ENCODE assay signal across 9 cellular contexts in genomic region chr10:68992721-68993440, GRCh38. TPM values are rescaled to one million over a fixed set of nuclear protein-coding genes. Genes with fewer than 3 reads are reported as not detected.
DNase-seq lines count a peak whose midpoint lies in the region; ATAC-seq and TF ChIP-seq lines count a peak whose summit lies in the region.
"Had no signal": no experiment of that assay in that cellular context is flagged by ENCODE, and none has a peak within 500 bp of the region (broad histone marks: within the 10 kb centered on the region; RNA-seq: fewer than 3 reads in every experiment).

No MANE protein-coding gene starts in this region.

- H3K27me3 ChIP-seq in RWPE2 (ENCODE audit: insufficient read depth, poor library complexity, severe bottlenecking) (no peaks in the 10 kb centered on the region), trophoblast cell (ENCODE audit: insufficient read depth, low read length) (no peaks in the 10 kb centered on the region)

- H3K36me3 ChIP-seq in RWPE2 (ENCODE audit: low read depth) (peaks cover 42% of the 10 kb centered on the region), trophoblast cell (ENCODE audit: control insufficient read depth in 1 of 2, insufficient read depth in 2 of 2, low read length in 2 of 2) (no peaks in the 10 kb centered on the region)

- H3K79me1 ChIP-seq in trophoblast cell (ENCODE audit: low read length): peaks cover 3% of the 10 kb centered on the region

- H2BK120ac ChIP-seq in trophoblast cell (ENCODE audit: insufficient read depth, low read length, poor library complexity): no peak overlapping the region

- H3K18ac ChIP-seq in trophoblast cell (ENCODE audit: low read length): no peak overlapping the region

- no peak overlapping the region for H2BK5ac ChIP-seq in trophoblast cell (ENCODE audit: low read depth, low read length, poor library complexity)

- H3K4me2 ChIP-seq in trophoblast cell (ENCODE audit: low read length): no peak overlapping the region

- peaks cover 29% of the 10 kb centered on the region for H3K4me1 ChIP-seq in RWPE2 (ENCODE audit: insufficient read depth, poor library complexity, severe bottlenecking)
- H3K4me1 ChIP-seq in trophoblast cell (ENCODE audit: control insufficient read depth in 1 of 2, insufficient read depth in 2 of 2, low read length in 2 of 2): peaks cover 0 to 6% of the 10 kb centered on the region in 2 experiments

- WGBS in trophoblast cell (ENCODE audit: extremely low coverage, insufficient coverage, insufficient read length): no CpG with 5 or more reads among the region's 2 CpGs

- H4K12ac ChIP-seq in trophoblast cell (ENCODE audit: low read depth, low read length): no peak overlapping the region

- no peak for TF ChIP-seq CTCF in AG10803 (conservative IDR thresholded peaks at IDR 0.05; ENCODE audit: low read length)
- TF ChIP-seq CTCF in RWPE2 (IDR thresholded peaks at IDR 0.05; ENCODE audit: poor library complexity, severe bottlenecking): no peak

- H3K4me3 ChIP-seq in AG10803 (ENCODE audit: low read length) (peak overlapping the region; percentile 17), RWPE2 (ENCODE audit: severe bottlenecking) (no peak overlapping the region), trophoblast cell (ENCODE audit: low read depth, low read length) (no peak overlapping the region)

- H3K23ac ChIP-seq in trophoblast cell (ENCODE audit: low read length): no peak overlapping the region

- H3K27ac ChIP-seq in RWPE2 (ENCODE audit: poor library complexity, severe bottlenecking) (peak overlapping the region; percentile 7), trophoblast cell (ENCODE audit: low read depth, low read length) (no peak overlapping the region)

- peak overlapping the region; percentile 10 for H3K4ac ChIP-seq in trophoblast cell (ENCODE audit: low read depth, low read length)

- peaks cover 3% of the 10 kb centered on the region for H3K79me2 ChIP-seq in trophoblast cell (ENCODE audit: control insufficient read depth, insufficient read depth, low read length, poor library complexity)

- no peak overlapping the region for H3K14ac ChIP-seq in trophoblast cell (ENCODE audit: low read length)

- H3K9ac ChIP-seq in trophoblast cell (ENCODE audit: low read length): no peak overlapping the region

- no peak overlapping the region for H2AFZ ChIP-seq in trophoblast cell (ENCODE audit: insufficient read depth, low read length, poor library complexity)

- no peak overlapping the region for H2BK12ac ChIP-seq in trophoblast cell (ENCODE audit: low read length)

- no peak for ATAC-seq in RWPE2 (ENCODE audit: low read depth)
- no peak for ATAC-seq in HG02763 (IDR thresholded peaks at IDR 0.05; ENCODE audit: unreplicated experiment)
- no peak for ATAC-seq in HG03457 (IDR thresholded peaks at IDR 0.05; ENCODE audit: unreplicated experiment)

- no peak overlapping the region for H4K8ac ChIP-seq in trophoblast cell (ENCODE audit: low read depth, low read length)

- H4K91ac ChIP-seq in trophoblast cell (ENCODE audit: low read depth, low read length): no peak overlapping the region

- DNase-seq in AG10803 (ENCODE audit: low read depth): peak; percentile 98
- DNase-seq in RWPE2 (ENCODE audit: low spot score): no peak
- DNase-seq in fibroblast of peridontal ligament (ENCODE audit: extremely low read depth): peak; percentile 95
- no peak for DNase-seq in trophoblast cell
- no peak for DNase-seq in NCI-H128 (lab: John Stamatoyannopoulos, UW; ENCODE audit: unreplicated experiment)
- no peak for DNase-seq in activated effector memory CD4-positive, alpha-beta T cell treated with anti-CD3 and anti-CD28 coated beads, Interleukin-2, amount 50 U/mL, for 16 hours
- DNase-seq: activated CD4-positive, alpha-beta T cell treated with anti-CD3 and anti-CD28 coated beads, Interleukin-2, amount 10 ng/mL, durations not matched to agents 24 days and 14 days had no signal

- H2AK5ac ChIP-seq in trophoblast cell (ENCODE audit: low read length): no peak overlapping the region

- H3K9me3 ChIP-seq in RWPE2 (ENCODE audit: severe bottlenecking): no peaks in the 10 kb centered on the region
- no peaks in the 10 kb centered on the region for H3K9me3 ChIP-seq in trophoblast cell (ENCODE audit: insufficient read depth, low read depth, low read length)

RNA-seq across cellular contexts. Expression of gene KIFBP, which starts 4.3 kb away (rescaled TPM):
- 17.9 and 18.2 TPM in 2 replicates for polyA plus RNA-seq in trophoblast cell (2013)

RNA-seq across cellular contexts. Expression of gene DDX21, which starts 36.9 kb away (rescaled TPM):
- 117 and 122 TPM in 2 replicates for polyA plus RNA-seq in trophoblast cell (2013)

Comparison
In these comparisons a context has a peak if more than half of its experiments do, and no peak if none do; other contexts are left out.
1. DNase-seq: peak in AG10803 (single experiment) and fibroblast of peridontal ligament (single experiment); none in RWPE2 (single experiment), trophoblast cell (0 of 2), NCI-H128 (single experiment) and activated effector memory CD4-positive, alpha-beta T cell treated with anti-CD3 and anti-CD28 coated beads, Interleukin-2, amount 50 U/mL, for 16 hours (single experiment).